Comparison of ENCODE assay signal across 22 cellular contexts in the genomic region with DNA sequence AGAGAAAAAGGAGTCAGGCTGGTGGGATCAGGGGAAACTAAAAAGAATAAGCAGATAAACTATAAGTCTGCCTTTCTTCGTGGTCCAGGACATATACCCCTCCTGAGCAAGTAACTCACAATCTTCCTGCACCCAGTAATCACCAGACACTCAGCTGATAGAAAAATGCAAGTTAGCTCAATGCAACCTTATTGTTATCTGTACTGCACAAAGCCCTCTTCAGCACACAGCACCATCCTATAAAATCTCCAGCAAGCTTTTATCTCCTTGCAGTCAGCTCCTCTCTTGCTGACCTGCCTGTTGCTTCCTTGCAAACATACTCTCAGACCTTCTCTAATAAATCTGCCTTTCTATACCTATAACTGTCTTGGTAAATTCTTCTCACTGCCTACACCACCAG. TPM values are rescaled to one million over a fixed set of nuclear protein-coding genes. Genes with fewer than 3 reads are reported as not detected.
"Had no signal": no experiment of that assay in that cellular context is flagged by ENCODE, and none has a peak within 500 bp of the region (broad histone marks: within the 10 kb centered on the region; RNA-seq: fewer than 3 reads in every experiment).

No MANE protein-coding gene starts in this region.

- H3K27me3 Mint-ChIP-seq: naive thymus-derived CD4-positive, alpha-beta T cell had no signal

- H3K4me3 Mint-ChIP-seq: naive thymus-derived CD4-positive, alpha-beta T cell had no signal

- H3K27ac ChIP-seq: esophagus muscularis mucosa, gastroesophageal sphincter, stomach, thoracic aorta had no signal

- H3K9me3 ChIP-seq: esophagus muscularis mucosa, gastroesophageal sphincter, stomach, thoracic aorta had no signal

- ATAC-seq: gastroesophageal sphincter, left colon, left ventricle myocardium superior had no signal

- FAIRE-seq: endometrium, kidney had no signal

- DNase-seq: cortex of kidney; effector memory CD4-positive, alpha-beta T cell; glutamatergic neuron; kidney; left colon; left ventricle myocardium superior; naive thymus-derived CD4-positive, alpha-beta T cell; posterior cingulate gyrus; stimulated activated CD4-positive, alpha-beta T cell treated with anti-CD3 and anti-CD28 coated beads, Interleukin-2, amount 100 ng/mL, for 24 hours; stimulated activated naive CD4-positive, alpha-beta T cell; stomach; substantia nigra; trophoblast cell had no signal

- H3K27ac Mint-ChIP-seq: naive thymus-derived CD4-positive, alpha-beta T cell had no signal

- H3K4me3 ChIP-seq: esophagus muscularis mucosa, gastroesophageal sphincter, lung, stomach, thoracic aorta had no signal

- H3K36me3 ChIP-seq: gastroesophageal sphincter, stomach, thoracic aorta had no signal

- H3K27me3 ChIP-seq: esophagus muscularis mucosa, gastroesophageal sphincter, stomach had no signal

- H3K9me3 Mint-ChIP-seq: naive thymus-derived CD4-positive, alpha-beta T cell had no signal

RNA-seq across cellular contexts. Expression of a gene that starts 12.2 kb away (rescaled TPM):
- total RNA-seq: esophagus muscularis mucosa, fibroblast of villous mesenchyme, gastroesophageal sphincter, left ventricle myocardium superior, osteocyte, sciatic nerve, thoracic aorta had no signal
- polyA plus RNA-seq: neural cell had no signal
